ENCODE assay signal across 17 cellular contexts in the genomic region with DNA sequence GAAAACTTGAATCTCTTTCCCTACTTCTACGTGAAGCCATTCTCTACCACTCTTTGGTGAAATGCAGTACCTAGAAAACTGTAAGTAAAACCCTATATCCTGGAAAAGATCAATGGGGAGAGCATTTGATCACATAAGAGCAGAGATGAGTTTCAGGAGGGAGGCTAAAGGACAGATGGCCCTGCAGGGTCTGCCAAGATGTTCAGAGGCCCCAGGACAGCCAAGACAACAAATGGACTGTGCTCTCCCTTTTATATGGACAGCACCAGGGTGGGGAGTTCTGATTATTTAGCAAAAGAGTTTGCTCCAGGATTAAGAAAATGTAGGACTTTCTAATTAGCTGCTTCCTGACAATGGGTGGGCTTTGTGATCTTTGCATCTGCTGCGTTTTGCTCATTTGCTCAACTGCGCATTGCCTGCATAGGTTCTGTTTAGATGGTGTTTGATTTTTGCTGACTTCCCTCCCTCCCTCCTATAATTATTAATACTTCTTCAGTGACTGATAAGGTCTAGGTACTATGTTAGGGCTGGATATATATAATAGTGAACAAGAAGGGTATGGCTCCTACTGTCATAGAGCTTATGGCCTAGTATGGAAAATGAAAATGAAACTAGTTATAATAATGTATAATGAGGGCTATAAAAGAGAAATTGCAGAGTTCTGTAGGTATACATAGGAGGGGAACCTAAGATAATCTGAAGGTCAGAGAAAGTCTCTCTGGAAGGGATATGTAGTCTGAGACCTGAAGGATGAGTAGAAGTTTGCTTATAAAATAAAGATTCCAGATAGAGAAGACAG.
A peak's percentile ranks its signal among the peaks of the same experiment; 100 is the strongest.
DNase-seq lines count a peak whose midpoint lies in the region; ATAC-seq and TF ChIP-seq lines count a peak whose summit lies in the region.
"Had no signal": no experiment of that assay in that cellular context is flagged by ENCODE, and none has a peak within 500 bp of the region (broad histone marks: within the 10 kb centered on the region; RNA-seq: fewer than 3 reads in every experiment).

No MANE protein-coding gene starts in this region.

- H3K27ac Mint-ChIP-seq in GM23338: no peak overlapping the region
- peak overlapping the region; percentile 12 for H3K27ac Mint-ChIP-seq in activated naive CD8-positive, alpha-beta T cell treated with anti-CD3 and anti-CD28 coated beads, Interleukin-2, amount 50 U/mL, for 24 hours
- H3K27ac Mint-ChIP-seq in naive thymus-derived CD4-positive, alpha-beta T cell: peak overlapping the region in 6 of 9 donors; percentile 6 to 58 (median 32)
- H3K27ac Mint-ChIP-seq: activated T-helper 1 cell treated with anti-CD3 and anti-CD28 coated beads, Interleukin-12 subunit alpha, Interleukin-12 subunit beta, Interleukin-2, Interleukin-4 antibody, amounts not matched to agents 30 ng/mL and 10 ng/mL and 1 ng/mL, durations not matched to agents 14 hours and 24 hours and 36 hours had no signal

- H3K9me2 ChIP-seq in SK-N-SH (no peaks in the 10 kb centered on the region), GM23338 (ENCODE audit: insufficient read depth) (no peaks in the 10 kb centered on the region)

- H3K4me2 ChIP-seq in SK-N-SH (peak overlapping the region; percentile 30; the same call in 1 of the 2 replicates), GM23338 (peak overlapping the region; percentile 11; the same call in 1 of the 2 replicates)

- no peak for TF ChIP-seq EP300 in SK-N-SH (IDR thresholded peaks at IDR 0.05; ENCODE audit: borderline replicate concordance in 1 of 2, low read depth in 1 of 2, low read length in 1 of 2)

- no peaks in the 10 kb centered on the region for H3K36me3 ChIP-seq in SK-N-SH (replicated peaks in 1 of 2; ENCODE audit: control insufficient read depth in 1 of 2, insufficient read depth in 2 of 2, low read length in 1 of 2)
- H3K36me3 ChIP-seq in GM23338 (ENCODE audit: insufficient read depth): no peaks in the 10 kb centered on the region
- no peaks in the 10 kb centered on the region for H3K36me3 ChIP-seq in naive thymus-derived CD4-positive, alpha-beta T cell (ENCODE audit: control insufficient read depth in 2 of 3, insufficient read depth in 3 of 3, low read length in 3 of 3)
- H3K36me3 ChIP-seq: esophagus squamous epithelium, suprapubic skin had no signal

- H2AFZ ChIP-seq in SK-N-SH (ENCODE audit: low read depth) (peak overlapping the region; percentile 69; the same call in 1 of the 2 replicates), GM23338 (peak overlapping the region; percentile 88)

- H3K9ac ChIP-seq in SK-N-SH: no peak overlapping the region

- H3F3A ChIP-seq in SK-N-SH (replicated peaks; ENCODE audit: insufficient read depth): no peaks in the 10 kb centered on the region
- no peaks in the 10 kb centered on the region for H3F3A ChIP-seq in GM23338 (replicated peaks; ENCODE audit: low read depth)

- peaks cover 5% of the 10 kb centered on the region for H3K27me3 Mint-ChIP-seq in GM23338 (ENCODE audit: insufficient read depth, low read depth, poor library complexity)
- H3K27me3 Mint-ChIP-seq in activated naive CD8-positive, alpha-beta T cell treated with anti-CD3 and anti-CD28 coated beads, Interleukin-2, amount 50 U/mL, for 24 hours: peaks cover 2% of the 10 kb centered on the region
- peaks cover 5 to 36% (median 22%) of the 10 kb centered on the region in 5 donors for H3K27me3 Mint-ChIP-seq in naive thymus-derived CD4-positive, alpha-beta T cell

- H3K27me3 ChIP-seq in SK-N-SH (ENCODE audit: insufficient read depth) (no peaks in the 10 kb centered on the region), GM23338 (ENCODE audit: insufficient read depth) (no peaks in the 10 kb centered on the region)
- H3K27me3 ChIP-seq in naive thymus-derived CD4-positive, alpha-beta T cell (ENCODE audit: control insufficient read depth in 2 of 2, insufficient read depth in 2 of 2, low read length in 2 of 2): no peaks in the 10 kb centered on the region
- H3K27me3 ChIP-seq: esophagus squamous epithelium, suprapubic skin had no signal

- no peak for DNase-seq in SK-N-SH
- no peak for DNase-seq in GM23338 (ENCODE audit: low spot score)
- DNase-seq in activated naive CD8-positive, alpha-beta T cell treated with anti-CD3 and anti-CD28 coated beads, Interleukin-2, amount 50 U/mL, for 24 hours: no peak
- no peak for DNase-seq in naive thymus-derived CD4-positive, alpha-beta T cell
- DNase-seq in DMS 273 (lab: John Stamatoyannopoulos, UW; ENCODE audit: unreplicated experiment): no peak
- DNase-seq in GM10266 (ENCODE audit: extremely low spot score): no peak
- DNase-seq: activated CD4-positive, alpha-beta T cell treated with anti-CD3 and anti-CD28 coated beads for 1 hour; dermis blood vessel endothelial cell; esophagus squamous epithelium; naive B cell; NCI-H82; RPMI8226 had no signal

- H3K4me3 ChIP-seq in SK-N-SH (ENCODE audit: low read depth in 2 of 2, low read length in 1 of 2) (no peak overlapping the region; a peak in 1 of 4 replicates), GM23338 (no peak overlapping the region)
- H3K4me3 ChIP-seq in naive thymus-derived CD4-positive, alpha-beta T cell (ENCODE audit: low read length): no peak overlapping the region
- H3K4me3 ChIP-seq: esophagus squamous epithelium, suprapubic skin had no signal

- H3K9me3 ChIP-seq in SK-N-SH: no peaks in the 10 kb centered on the region
- H3K9me3 ChIP-seq in naive thymus-derived CD4-positive, alpha-beta T cell (ENCODE audit: control insufficient read depth in 2 of 3, low read length in 3 of 3): no peaks in the 10 kb centered on the region
- H3K9me3 ChIP-seq: esophagus squamous epithelium, suprapubic skin had no signal

- H4K20me1 ChIP-seq in SK-N-SH (ENCODE audit: insufficient read depth) (no peaks in the 10 kb centered on the region), GM23338 (replicated peaks; ENCODE audit: insufficient read depth) (no peaks in the 10 kb centered on the region)

- H3K4me1 ChIP-seq in SK-N-SH (ENCODE audit: control insufficient read depth in 1 of 2, insufficient read depth in 2 of 2, low read depth in 1 of 2, low read length in 1 of 2): no peaks in the 10 kb centered on the region
- H3K4me1 ChIP-seq in GM23338 (ENCODE audit: insufficient read depth): peaks cover 12% of the 10 kb centered on the region
- peaks cover 0 to 13% of the 10 kb centered on the region in 2 donors for H3K4me1 ChIP-seq in naive thymus-derived CD4-positive, alpha-beta T cell (ENCODE audit: control insufficient read depth in 2 of 2, insufficient read depth in 2 of 2, low read length in 2 of 2)
- H3K4me1 ChIP-seq: esophagus squamous epithelium, suprapubic skin had no signal

- CTCF ChIA-PET in SK-N-SH (lab: Yijun Ruan, JAX): no interaction called here
- CTCF ChIA-PET in naive thymus-derived CD4-positive, alpha-beta T cell (lab: Charles Lee): no interaction called here

- TF ChIP-seq RAD21 in SK-N-SH (IDR thresholded peaks at IDR 0.05; ENCODE audit: low read length): no peak

- TF ChIP-seq CTCF in SK-N-SH (IDR thresholded peaks at IDR 0.05) (no peak), GM23338 (conservative IDR thresholded peaks at IDR 0.05; ENCODE audit: low read depth in 2 of 2) (no peak), GM10266 (IDR thresholded peaks at IDR 0.05; ENCODE audit: control insufficient read depth, insufficient read depth, low read depth, missing control alignments) (no peak)

- H3K79me2 ChIP-seq in SK-N-SH (ENCODE audit: insufficient read depth): no peaks in the 10 kb centered on the region
- no peaks in the 10 kb centered on the region for H3K79me2 ChIP-seq in GM23338 (replicated peaks; ENCODE audit: insufficient read depth)

- peaks cover 6% of the 10 kb centered on the region for H3K36me3 Mint-ChIP-seq in GM23338 (ENCODE audit: low read depth)
- no peaks in the 10 kb centered on the region for H3K36me3 Mint-ChIP-seq in activated naive CD8-positive, alpha-beta T cell treated with anti-CD3 and anti-CD28 coated beads, Interleukin-2, amount 50 U/mL, for 24 hours (ENCODE audit: low read depth)
- H3K36me3 Mint-ChIP-seq in naive thymus-derived CD4-positive, alpha-beta T cell: peaks cover 3 to 12% (median 5%) of the 10 kb centered on the region in 5 donors

- intact Hi-C loops in naive thymus-derived CD4-positive, alpha-beta T cell (cut with micrococcal nuclease): no loop called here

- 83% methylated on average over 3 of the region's 3 CpGs for WGBS in SK-N-SH (ENCODE audit: low lambda C conversion rate)

- no peak overlapping the region for H3K4me3 Mint-ChIP-seq in GM23338
- no peak overlapping the region for H3K4me3 Mint-ChIP-seq in activated naive CD8-positive, alpha-beta T cell treated with anti-CD3 and anti-CD28 coated beads, Interleukin-2, amount 50 U/mL, for 24 hours
- H3K4me3 Mint-ChIP-seq in naive thymus-derived CD4-positive, alpha-beta T cell: peak overlapping the region in 9 of 10 donors; percentile 4 to 77 (median 62)
- H3K4me3 Mint-ChIP-seq: activated T-helper 1 cell treated with anti-CD3 and anti-CD28 coated beads, Interleukin-12 subunit alpha, Interleukin-12 subunit beta, Interleukin-2, Interleukin-4 antibody, amounts not matched to agents 30 ng/mL and 10 ng/mL and 1 ng/mL, durations not matched to agents 14 hours and 24 hours and 36 hours; naive B cell had no signal

- H3K9me3 Mint-ChIP-seq in GM23338: peaks cover 13% of the 10 kb centered on the region
- peaks cover 14% of the 10 kb centered on the region for H3K9me3 Mint-ChIP-seq in activated naive CD8-positive, alpha-beta T cell treated with anti-CD3 and anti-CD28 coated beads, Interleukin-2, amount 50 U/mL, for 24 hours
- H3K9me3 Mint-ChIP-seq in naive thymus-derived CD4-positive, alpha-beta T cell: peaks cover 0 to 22% (median 6%) of the 10 kb centered on the region in 11 donors

- H3K4me1 Mint-ChIP-seq in GM23338: peaks cover 18% of the 10 kb centered on the region
- peaks cover 9% of the 10 kb centered on the region for H3K4me1 Mint-ChIP-seq in activated naive CD8-positive, alpha-beta T cell treated with anti-CD3 and anti-CD28 coated beads, Interleukin-2, amount 50 U/mL, for 24 hours
- H3K4me1 Mint-ChIP-seq in naive thymus-derived CD4-positive, alpha-beta T cell: peaks cover 9 to 21% (median 14%) of the 10 kb centered on the region in 7 donors

- H3K27ac ChIP-seq in SK-N-SH (ENCODE audit: low read depth in 2 of 2, low read length in 1 of 2) (no peak overlapping the region), GM23338 (ENCODE audit: low read depth) (no peak overlapping the region)
- no peak overlapping the region for H3K27ac ChIP-seq in naive thymus-derived CD4-positive, alpha-beta T cell (ENCODE audit: low read depth, low read length)
- H3K27ac ChIP-seq: 22Rv1, esophagus squamous epithelium, suprapubic skin had no signal

- POLR2A ChIA-PET in SK-N-SH (lab: Yijun Ruan, JAX): no interaction called here
- POLR2A ChIA-PET in naive thymus-derived CD4-positive, alpha-beta T cell (lab: Charles Lee): no interaction called here

- no peak for ATAC-seq in SK-N-SH treated with all-trans-retinoic acid at 6 μM for 48 hours
- ATAC-seq in GM23338: peak; percentile 23; the same call in 1 of the 3 replicates
- no peak for ATAC-seq in activated naive CD8-positive, alpha-beta T cell treated with anti-CD3 and anti-CD28 coated beads, Interleukin-2, amount 50 U/mL, for 24 hours
- ATAC-seq in naive thymus-derived CD4-positive, alpha-beta T cell: peak; percentile 59
- no peak for ATAC-seq in HG03460 (IDR thresholded peaks at IDR 0.05; ENCODE audit: unreplicated experiment)

TF ChIP-seq in SK-N-SH, 30 proteins besides CTCF, POLR2A, EP300 and RAD21 (continues in another document):
- no peak for TF ChIP-seq RFX5 (IDR thresholded peaks at IDR 0.05; ENCODE audit: low read length)

TF ChIP-seq in SK-N-SH treated with all-trans-retinoic acid at 6 μM for 48 hours, 23 proteins besides CTCF, POLR2A, EP300 and RAD21 (continues in another document):
- no peak for TF ChIP-seq ZFP3 (CRISPR knock-in tag; IDR thresholded peaks at IDR 0.05)

Comparison
In these comparisons a context has a peak if more than half of its experiments do, and no peak if none do; other contexts are left out.
1. ATAC-seq: peak in GM23338 (single experiment) and naive thymus-derived CD4-positive, alpha-beta T cell (single experiment); none in SK-N-SH treated with all-trans-retinoic acid at 6 μM for 48 hours (single experiment), activated naive CD8-positive, alpha-beta T cell treated with anti-CD3 and anti-CD28 coated beads, Interleukin-2, amount 50 U/mL, for 24 hours (single experiment) and HG03460 (single experiment).
2. H3K4me3 Mint-ChIP-seq: peak in naive thymus-derived CD4-positive, alpha-beta T cell (9 of 10); none in GM23338 (single experiment) and activated naive CD8-positive, alpha-beta T cell treated with anti-CD3 and anti-CD28 coated beads, Interleukin-2, amount 50 U/mL, for 24 hours (single experiment).